8 cellular contexts compared by ENCODE assay signal in genomic region chr1:153670859-153671622, GRCh38.
DNase-seq lines count a peak whose midpoint lies in the region; ATAC-seq and TF ChIP-seq lines count a peak whose summit lies in the region.

TSS of gene ILF2 (minus strand) at chr1:153670993. CDS start at chr1:153670922, 71 bp downstream.

- peak within 1 kb of the TSS; percentile 91 to 98 (median 95) for H3K9ac ChIP-seq in BLaER1 treated with 17β-estradiol and CSF1 and Interleukin-3, amounts not matched to agents 10 nM and 100 nM

- DNase-seq in GM19240 (ENCODE audit: insufficient read length, low spot score) = peak; percentile 92
- peak; percentile 98 for DNase-seq in NCI-H524 treated with DMSO at 0.1 percent for 48 hours (lab: John Stamatoyannopoulos, UW)
- DNase-seq in activated CD4-positive, alpha-beta T cell treated with anti-CD3 and anti-CD28 coated beads for 48 hours = peak; percentile 98
- peak; percentile 99 for DNase-seq in coronary artery (ENCODE audit: low spot score)
- peak; percentile 99 for DNase-seq in left kidney (ENCODE audit: low read depth, low spot score)
- peak; percentile 96 to 97 for DNase-seq in stimulated activated CD4-positive, alpha-beta T cell treated with anti-CD3 and anti-CD28 coated beads, Interleukin-2, amount 100 ng/mL, for 24 hours

- no peak for TF ChIP-seq CTCF in coronary artery (IDR thresholded peaks at IDR 0.05)

- H3K4me2 ChIP-seq in BLaER1 treated with 17β-estradiol and CSF1 and Interleukin-3, amounts not matched to agents 10 nM and 100 nM = peak within 1 kb of the TSS; percentile 90 to 100 (median 94)

- ATAC-seq in HG03460 (IDR thresholded peaks at IDR 0.05; ENCODE audit: unreplicated experiment) = peak; percentile 82

- H3K27ac ChIP-seq in BLaER1 treated with 17β-estradiol and CSF1 and Interleukin-3, amounts not matched to agents 10 nM and 100 nM = peak within 1 kb of the TSS; percentile 67 to 98 (median 95); a peak in 21 of 22 replicates
- H3K27ac ChIP-seq in coronary artery = peak within 1 kb of the TSS; percentile 85 to 91

- no peaks in the 10 kb centered on the region for H3K9me3 ChIP-seq in BLaER1 treated with 17β-estradiol and CSF1 and Interleukin-3, amounts not matched to agents 10 nM and 100 nM (replicated peaks in 1 of 11)

- H3K4me1 ChIP-seq in BLaER1 treated with 17β-estradiol and CSF1 and Interleukin-3, amounts not matched to agents 10 nM and 100 nM = peaks cover 21 to 40% (median 28%) of the 10 kb centered on the region in 10 experiments

- peak within 1 kb of the TSS; percentile 82 to 98 (median 92) for H3K4me3 ChIP-seq in BLaER1 treated with 17β-estradiol and CSF1 and Interleukin-3, amounts not matched to agents 10 nM and 100 nM
- H3K4me3 ChIP-seq in coronary artery = peak within 1 kb of the TSS; percentile 92

- peaks cover 36 to 42% (median 42%) of the 10 kb centered on the region in 11 experiments for H3K36me3 ChIP-seq in BLaER1 treated with 17β-estradiol and CSF1 and Interleukin-3, amounts not matched to agents 10 nM and 100 nM

- H3K27me3 ChIP-seq in BLaER1 treated with 17β-estradiol and CSF1 and Interleukin-3, amounts not matched to agents 10 nM and 100 nM = no peaks in the 10 kb centered on the region

- peaks cover 0 to 45% (median 34%) of the 10 kb centered on the region in 11 experiments; a peak in 16 of 22 replicates for H4K20me1 ChIP-seq in BLaER1 treated with 17β-estradiol and CSF1 and Interleukin-3, amounts not matched to agents 10 nM and 100 nM

Comparison
In these comparisons a context has a peak if more than half of its experiments do, and no peak if none do; other contexts are left out.
1. Peak in every context shown above with its lines: DNase-seq, ATAC-seq, H3K4me3 ChIP-seq and H3K27ac ChIP-seq.